ENCODE assay signal across 21 cellular contexts in the genomic region with DNA sequence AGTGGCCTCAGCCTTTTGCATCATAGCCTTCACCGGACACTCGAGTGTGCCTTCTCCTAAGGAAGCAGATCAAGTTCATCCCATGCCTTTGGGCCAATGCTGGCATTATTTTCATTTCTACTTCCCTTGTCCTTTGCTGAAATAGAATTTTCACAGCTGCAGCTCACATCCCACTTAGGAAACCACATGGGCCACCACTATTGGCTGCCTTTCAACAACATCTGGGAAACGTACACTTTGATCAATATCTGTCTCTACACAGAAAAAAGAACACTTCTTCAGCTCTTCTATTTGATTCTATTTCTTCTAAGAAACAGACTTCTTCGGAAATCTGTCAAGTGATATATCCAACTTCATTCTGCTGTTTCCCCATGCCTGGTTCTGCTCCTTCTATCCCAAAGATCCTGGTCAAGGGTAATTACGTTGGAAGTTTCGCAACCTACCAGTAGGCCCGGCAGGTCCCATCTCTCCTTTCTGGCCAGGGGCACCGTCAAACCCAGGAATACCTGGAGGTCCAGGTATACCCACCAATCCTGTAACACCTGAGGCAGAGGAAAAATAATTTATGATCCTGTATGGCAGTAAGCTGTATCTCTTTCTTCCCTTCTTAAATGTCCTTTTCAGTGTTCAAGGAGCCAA.
DNase-seq lines count a peak whose midpoint lies in the region; ATAC-seq and TF ChIP-seq lines count a peak whose summit lies in the region.
"Had no signal": no experiment of that assay in that cellular context is flagged by ENCODE, and none has a peak within 500 bp of the region (broad histone marks: within the 10 kb centered on the region; RNA-seq: fewer than 3 reads in every experiment).

No MANE protein-coding gene starts in this region.

- CTCF ChIA-PET in MCF 10A (lab: Yijun Ruan, JAX), result no interaction called here

- no peaks in the 10 kb centered on the region for H4K20me1 ChIP-seq in BLaER1 treated with 17β-estradiol and CSF1 and Interleukin-3, amounts not matched to agents 10 nM and 100 nM

- H3K4me3 ChIP-seq in AG10803 (ENCODE audit: low read length) (no peak overlapping the region), NB4 (ENCODE audit: low read depth, low read length) (no peak overlapping the region)
- H3K4me3 ChIP-seq in BLaER1 treated with 17β-estradiol and CSF1 and Interleukin-3, amounts not matched to agents 10 nM and 100 nM, result no peak overlapping the region

- TF ChIP-seq POLR2A in NB4 (IDR thresholded peaks at IDR 0.05; ENCODE audit: extremely low read depth, insufficient read length), result no peak

- DNase-seq in AG10803 (ENCODE audit: low read depth) (peak; percentile 16), NB4 (ENCODE audit: low read depth) (peak; percentile 41), islet precursor cell (peak; percentile 37), mucosa of gallbladder (ENCODE audit: low spot score) (no peak), MCF 10A (ENCODE audit: unreplicated experiment) (no peak)
- DNase-seq: AML-193; CD4-positive, CD25-positive, alpha-beta regulatory T cell; COR-L47; DMS 273 treated with DMSO at 0.1 percent for 48 hours; GDM1; H7; Kasumi-1; MM.1S; NCI-H1417; NCI-H187 treated with DMSO at 0.1 percent for 48 hours; NCI-H2227 treated with DMSO at 0.1 percent for 48 hours; NCI-H510A treated with DMSO at 0.1 percent for 48 hours; NCI-H774; SHP77 treated with DMSO at 0.1 percent for 48 hours had no signal

- H3K4me1 ChIP-seq in BLaER1 treated with 17β-estradiol and CSF1 and Interleukin-3, amounts not matched to agents 10 nM and 100 nM, result peaks cover 9 to 26% (median 13%) of the 10 kb centered on the region in 10 experiments; a peak in 18 of 20 replicates

- H3K9me3 Mint-ChIP-seq in MCF 10A (ENCODE audit: unreplicated experiment), result no peaks in the 10 kb centered on the region

- H3K4me3 Mint-ChIP-seq in MCF 10A (ENCODE audit: unreplicated experiment), result no peak overlapping the region
- H3K4me3 Mint-ChIP-seq: CD4-positive, CD25-positive, alpha-beta regulatory T cell had no signal

- H3K36me3 Mint-ChIP-seq in MCF 10A (ENCODE audit: insufficient read depth, unreplicated experiment), result peaks cover 28% of the 10 kb centered on the region
- H3K36me3 Mint-ChIP-seq: CD4-positive, CD25-positive, alpha-beta regulatory T cell had no signal

- TF ChIP-seq CTCF in AG10803 (conservative IDR thresholded peaks at IDR 0.05; ENCODE audit: low read length) (no peak), NB4 (IDR thresholded peaks at IDR 0.05; ENCODE audit: low read depth, low read length) (no peak), MCF 10A (IDR thresholded peaks at IDR 0.05; ENCODE audit: unreplicated experiment) (no peak)

- H3K27me3 Mint-ChIP-seq in MCF 10A (ENCODE audit: insufficient read depth, unreplicated experiment), result no peaks in the 10 kb centered on the region

- H3K4me2 ChIP-seq in BLaER1 treated with 17β-estradiol and CSF1 and Interleukin-3, amounts not matched to agents 10 nM and 100 nM, result peak overlapping the region in 10 of 11 experiments; percentile 5 to 50 (median 34); a peak in 14 of 22 replicates

- H3K4me1 Mint-ChIP-seq in MCF 10A (ENCODE audit: insufficient read depth, unreplicated experiment), result no peaks in the 10 kb centered on the region
- H3K4me1 Mint-ChIP-seq: CD4-positive, CD25-positive, alpha-beta regulatory T cell had no signal

- no peak overlapping the region for H3K9ac ChIP-seq in BLaER1 treated with 17β-estradiol and CSF1 and Interleukin-3, amounts not matched to agents 10 nM and 100 nM

- no peaks in the 10 kb centered on the region for H3K27me3 ChIP-seq in BLaER1 treated with 17β-estradiol and CSF1 and Interleukin-3, amounts not matched to agents 10 nM and 100 nM

- no peak for ATAC-seq in HG03565 (IDR thresholded peaks at IDR 0.05; ENCODE audit: unreplicated experiment)

- no peak overlapping the region for H3K27ac ChIP-seq in BLaER1 treated with 17β-estradiol and CSF1 and Interleukin-3, amounts not matched to agents 10 nM and 100 nM

- no peak overlapping the region for H3K27ac Mint-ChIP-seq in MCF 10A (ENCODE audit: low read depth, unreplicated experiment)
- H3K27ac Mint-ChIP-seq: CD4-positive, CD25-positive, alpha-beta regulatory T cell had no signal

- BruUV-seq in MCF 10A (replicated peaks; lab: Mats Ljungman, UMichigan), result no TSS peak

- POLR2A ChIA-PET in MCF 10A (lab: Yijun Ruan, JAX), result no interaction called here

- H3K9me3 ChIP-seq in BLaER1 treated with 17β-estradiol and CSF1 and Interleukin-3, amounts not matched to agents 10 nM and 100 nM (replicated peaks in 1 of 11), result no peaks in the 10 kb centered on the region

- intact Hi-C loops in MCF 10A (cut with micrococcal nuclease), result no loop called here

- no peaks in the 10 kb centered on the region for H3K36me3 ChIP-seq in BLaER1 treated with 17β-estradiol and CSF1 and Interleukin-3, amounts not matched to agents 10 nM and 100 nM

Comparison
In these comparisons a context has a peak if more than half of its experiments do, and no peak if none do; other contexts are left out.
1. DNase-seq: peak in AG10803 (single experiment), NB4 (single experiment) and islet precursor cell (single experiment); none in mucosa of gallbladder (single experiment) and MCF 10A (single experiment).